In genomic region chr15:74695597-74696397, GRCh38 we compare ENCODE assay signal across 8 cellular contexts. TPM values are rescaled to one million over a fixed set of nuclear protein-coding genes. Genes with fewer than 3 reads are reported as not detected.
DNase-seq lines count a peak whose midpoint lies in the region; ATAC-seq and FAIRE-seq lines count a peak whose summit lies in the region.

Gene EDC3 (minus strand): TSS chr15:74696024. CDS start chr15:74675124, 20,900 bp downstream.

- no peaks in the 10 kb centered on the region for H3K9me3 ChIP-seq in right cardiac atrium (ENCODE audit: control insufficient read depth, low read length)

- under 1% methylated on average over 46 of the region's 46 CpGs for WGBS in right cardiac atrium

- ATAC-seq in HG02610 (IDR thresholded peaks at IDR 0.05; ENCODE audit: unreplicated experiment) (peak; percentile 75), right cardiac atrium (peak; percentile 98)

- H3K4me1 ChIP-seq in right cardiac atrium (ENCODE audit: control insufficient read depth, insufficient read depth, low read length): no peaks in the 10 kb centered on the region

- FAIRE-seq in urothelium cell line (lab: Jason Lieb, UNC): no peak

- intact Hi-C loops in T-helper 2 cell treated with Interferon-gamma antibody and Interleukin-4, amounts not matched to agents 100 ng/mL and 5 ng/mL, for 36 hours (cut with micrococcal nuclease): no loop called here
- intact Hi-C loops in right cardiac atrium (cut with DNase I): no loop called here

- DNase-seq in GM03348 (ENCODE audit: low spot score) (peak; percentile 94), NCI-H146 (lab: John Stamatoyannopoulos, UW) (peak; percentile 76), anterior cingulate cortex (lab: John Stamatoyannopoulos, UW) (peak; percentile 15 to 93 (median 78)), right cardiac atrium (peak; percentile 92 to 96 (median 94)), pulmonary artery endothelial cell (ENCODE audit: low read depth, low spot score) (peak; percentile 46), urothelium cell line (ENCODE audit: low spot score) (peak; percentile 86)

- H3K4me3 ChIP-seq in right cardiac atrium (ENCODE audit: low read length): peak within 1 kb of the TSS; percentile 90

- no peaks in the 10 kb centered on the region for H3K27me3 ChIP-seq in right cardiac atrium (ENCODE audit: control insufficient read depth, insufficient read depth)

- peak within 1 kb of the TSS; percentile 28 for H3K27ac ChIP-seq in right cardiac atrium (ENCODE audit: low read length)

RNA-seq across cellular contexts. Expression of gene EDC3, which starts in this region (rescaled TPM):
- 43.4 and 47.9 TPM in 2 replicates for total RNA-seq in T-helper 2 cell treated with Interferon-gamma antibody and Interleukin-4, amounts not matched to agents 100 ng/mL and 5 ng/mL, for 36 hours
- total RNA-seq in right cardiac atrium (10 to 100 TPM; 14.1 to 19.7 (median 17.2) TPM), pulmonary artery endothelial cell (14.3 and 21.1 TPM in 2 replicates)
- 8.6 TPM for polyA plus RNA-seq in right cardiac atrium

Comparison
In these comparisons a context has a peak if more than half of its experiments do, and no peak if none do; other contexts are left out.
1. Peak in every context shown above with its lines: DNase-seq, ATAC-seq, H3K4me3 ChIP-seq and H3K27ac ChIP-seq.